13 cellular contexts compared by ENCODE assay signal in the genomic region with DNA sequence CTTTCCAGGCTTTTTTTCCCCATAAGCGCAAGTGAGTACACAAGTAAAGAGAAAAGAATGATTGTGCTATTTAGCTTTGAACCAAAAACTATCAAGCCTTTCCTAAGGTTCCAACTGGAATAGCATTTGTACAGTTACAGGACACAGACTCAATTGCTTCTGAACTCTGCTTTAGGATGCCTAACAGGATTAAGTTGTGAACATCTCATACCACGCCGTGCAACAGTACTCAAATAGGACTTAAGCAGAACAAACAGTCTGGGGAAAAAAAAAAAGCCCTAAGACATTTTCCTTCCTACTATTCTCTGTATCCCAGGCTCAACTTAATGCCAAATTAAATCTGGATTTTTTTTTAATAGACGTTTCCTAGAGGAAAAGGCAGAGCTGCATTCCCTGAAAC.
"Had no signal": no experiment of that assay in that cellular context is flagged by ENCODE, and none has a peak within 500 bp of the region (broad histone marks: within the 10 kb centered on the region; RNA-seq: fewer than 3 reads in every experiment).

No MANE protein-coding gene starts in this region.

- H3K4me3 ChIP-seq: adrenal gland, tibial nerve had no signal

- H3K4me1 ChIP-seq: parathyroid adenoma had no signal

- ATAC-seq: activated CD4-positive, alpha-beta T cell treated with anti-CD3 and anti-CD28 coated beads for 36 hours; T-helper 17 cell had no signal

- DNase-seq: activated CD4-positive, alpha-beta memory T cell treated with anti-CD3 and anti-CD28 coated beads for 36 hours; activated CD4-positive, alpha-beta T cell treated with anti-CD3 and anti-CD28 coated beads for 36 hours; activated effector memory CD4-positive, alpha-beta T cell treated with Interleukin-2 at 50 U/mL for 16 hours; activated T-cell treated with anti-CD3 and anti-CD28 coated beads, Interleukin-2, amount 50 U/mL, for 24 hours; adrenal gland; effector CD8-positive, alpha-beta T cell; islet precursor cell; naive B cell; small intestine; T-helper 17 cell had no signal

- H3K27me3 ChIP-seq: adrenal gland, tibial nerve had no signal

- H3K9me3 ChIP-seq: adrenal gland, tibial nerve had no signal

- FAIRE-seq: frontal cortex, small intestine had no signal

- H3K27ac ChIP-seq: adrenal gland, parathyroid adenoma had no signal
